Comparison of ENCODE assay signal across 13 cellular contexts in genomic region chr21:44010429-44010828, GRCh38. TPM values are rescaled to one million over a fixed set of nuclear protein-coding genes. Genes with fewer than 3 reads are reported as not detected.
A peak's percentile ranks its signal among the peaks of the same experiment; 100 is the strongest.
DNase-seq lines count a peak whose midpoint lies in the region; ATAC-seq lines count a peak whose summit lies in the region.
"Had no signal": no experiment of that assay in that cellular context is flagged by ENCODE, and none has a peak within 500 bp of the region (broad histone marks: within the 10 kb centered on the region; RNA-seq: fewer than 3 reads in every experiment).

No MANE protein-coding gene starts in this region.

- peaks cover 18 to 36% (median 30%) of the 10 kb centered on the region in 4 donors for H3K4me1 Mint-ChIP-seq in CD4-positive, CD25-positive, alpha-beta regulatory T cell

- H3K27me3 ChIP-seq in CD4-positive, CD25-positive, alpha-beta regulatory T cell (ENCODE audit: control insufficient read depth, insufficient read depth, low read length): no peaks in the 10 kb centered on the region
- H3K27me3 ChIP-seq in H7 (ENCODE audit: control insufficient read depth, insufficient read depth, low read length): no peaks in the 10 kb centered on the region
- H3K27me3 ChIP-seq: spleen had no signal

- peak overlapping the region in 2 of 3 donors; percentile 53 to 75 for H3K27ac Mint-ChIP-seq in CD4-positive, CD25-positive, alpha-beta regulatory T cell

- no peaks in the 10 kb centered on the region for H3K36me3 ChIP-seq in CD4-positive, CD25-positive, alpha-beta regulatory T cell (ENCODE audit: control insufficient read depth, insufficient read depth, low read length)
- no peaks in the 10 kb centered on the region for H3K36me3 ChIP-seq in H7 (replicated peaks; ENCODE audit: control insufficient read depth, insufficient read depth, low read length)
- H3K36me3 ChIP-seq: spleen had no signal

- peaks cover 3% of the 10 kb centered on the region for H3K36me3 Mint-ChIP-seq in CD4-positive, CD25-positive, alpha-beta regulatory T cell

- peaks cover 38% of the 10 kb centered on the region for H3K4me1 ChIP-seq in CD4-positive, CD25-positive, alpha-beta regulatory T cell (ENCODE audit: control insufficient read depth, insufficient read depth, low read length, poor library complexity, severe bottlenecking)

- ATAC-seq in CD4-positive, CD25-positive, alpha-beta regulatory T cell (ENCODE audit: low read depth in 2 of 2): no peak
- ATAC-seq in GM19324 (IDR thresholded peaks at IDR 0.05; ENCODE audit: low FRiP score, unreplicated experiment) (no peak), GM18519 (IDR thresholded peaks at IDR 0.05; ENCODE audit: low FRiP score, unreplicated experiment) (no peak), HG02571 (IDR thresholded peaks at IDR 0.05; ENCODE audit: unreplicated experiment) (no peak)

- no peaks in the 10 kb centered on the region for H3K9me3 ChIP-seq in CD4-positive, CD25-positive, alpha-beta regulatory T cell (ENCODE audit: control insufficient read depth in 2 of 2, low read length in 2 of 2)
- H3K9me3 ChIP-seq: Caco-2, spleen had no signal

- no peak overlapping the region for H3K4me3 ChIP-seq in CD4-positive, CD25-positive, alpha-beta regulatory T cell (ENCODE audit: low read depth, low read length)
- H3K4me3 ChIP-seq in H7 (ENCODE audit: insufficient read depth, low read depth, low read length): no peak overlapping the region

- no peak overlapping the region for H3K27ac ChIP-seq in CD4-positive, CD25-positive, alpha-beta regulatory T cell (ENCODE audit: insufficient read depth, low read length, poor library complexity, severe bottlenecking)

- DNase-seq in CD4-positive, CD25-positive, alpha-beta regulatory T cell: no peak
- peak; percentile 60 for DNase-seq in H7
- peak; percentile 54 for DNase-seq in SKM-1 treated with dmso at 0.1 percent for 144 hours (lab: John Stamatoyannopoulos, UW; ENCODE audit: unreplicated experiment)
- DNase-seq in islet precursor cell: peak; percentile 67
- DNase-seq in NCI-H1105 treated with DMSO at 0.1 percent for 48 hours (lab: John Stamatoyannopoulos, UW): no peak
- DNase-seq: activated CD8-positive, alpha-beta memory T cell treated with anti-CD3 and anti-CD28 coated beads, Interleukin-2, amount 50 U/mL, for 4 hours; Caco-2; central memory CD4-positive, alpha-beta T cell; NCI-H446; spleen had no signal

- no peaks in the 10 kb centered on the region for H3K27me3 Mint-ChIP-seq in CD4-positive, CD25-positive, alpha-beta regulatory T cell

- H3K9me3 Mint-ChIP-seq in CD4-positive, CD25-positive, alpha-beta regulatory T cell: no peaks in the 10 kb centered on the region

- peak overlapping the region; percentile 33 to 92 (median 63) for H3K4me3 Mint-ChIP-seq in CD4-positive, CD25-positive, alpha-beta regulatory T cell

RNA-seq across cellular contexts. Expression of gene TRAPPC10, which starts 1.7 kb away (rescaled TPM):
- 132 TPM for total RNA-seq in CD4-positive, CD25-positive, alpha-beta regulatory T cell
- polyA plus RNA-seq in CD4-positive, CD25-positive, alpha-beta regulatory T cell: 10 to 100 TPM; 13.5 to 18.7 (median 17.1) TPM
- 24.8 and 34.5 TPM in 2 replicates for total RNA-seq in H7 (2014; rRNA removed; shearing (Covaris generic))

Comparison
In these comparisons a context has a peak if more than half of its experiments do, and no peak if none do; other contexts are left out.
1. DNase-seq: peak in H7 (single experiment), SKM-1 treated with dmso at 0.1 percent for 144 hours (single experiment) and islet precursor cell (single experiment); none in CD4-positive, CD25-positive, alpha-beta regulatory T cell (0 of 3) and NCI-H1105 treated with DMSO at 0.1 percent for 48 hours (single experiment).